16 cellular contexts compared by ENCODE assay signal in the genomic region with DNA sequence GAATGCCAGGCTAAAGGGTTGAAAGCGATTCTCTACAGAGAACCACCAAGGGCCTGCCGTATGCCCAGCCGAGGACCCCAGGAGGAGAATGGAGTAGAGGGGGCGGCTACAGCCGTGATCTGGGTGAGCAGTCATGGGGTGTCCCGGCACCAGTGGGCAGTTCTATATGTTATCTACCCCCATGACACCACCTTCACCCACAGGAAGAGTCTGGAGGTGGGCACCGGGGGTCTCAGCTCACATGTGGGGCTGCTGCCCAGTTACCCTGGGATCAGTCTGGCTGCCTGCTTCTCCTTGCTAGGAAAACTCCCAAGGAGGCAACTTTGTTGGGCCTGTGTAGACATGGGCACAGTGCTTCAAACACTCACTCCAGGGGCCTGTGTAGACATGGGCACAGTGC.
DNase-seq lines count a peak whose midpoint lies in the region; TF ChIP-seq lines count a peak whose summit lies in the region.
"Had no signal": no experiment of that assay in that cellular context is flagged by ENCODE, and none has a peak within 500 bp of the region (broad histone marks: within the 10 kb centered on the region; RNA-seq: fewer than 3 reads in every experiment).

No MANE protein-coding gene starts in this region.

- H3K27ac Mint-ChIP-seq in CD14-positive monocyte, result peak overlapping the region; percentile 100

- peak overlapping the region; percentile 99 for H3K27ac ChIP-seq in PC-9
- H3K27ac ChIP-seq in esophagus muscularis mucosa (replicated peaks in 1 of 4), result peak overlapping the region; percentile 87 to 94 (median 92)
- H3K27ac ChIP-seq in rectal smooth muscle tissue (ENCODE audit: low read depth, low read length), result peak overlapping the region; percentile 100
- H3K27ac ChIP-seq: pancreas had no signal

- H3K4me3 ChIP-seq in PC-9, result no peak overlapping the region
- H3K4me3 ChIP-seq in esophagus muscularis mucosa, result no peak overlapping the region
- H3K4me3 ChIP-seq in rectal smooth muscle tissue (ENCODE audit: low read length), result no peak overlapping the region
- H3K4me3 ChIP-seq: lung, pancreas had no signal

- BruUV-seq in PC-9 (replicated peaks; lab: Mats Ljungman, UMichigan), result no TSS peak

- H3K79me2 ChIP-seq in PC-9 (ENCODE audit: low read depth), result peaks cover 19% of the 10 kb centered on the region

- H3F3A ChIP-seq in PC-9 (ENCODE audit: insufficient read depth, low read depth), result peaks cover 65% of the 10 kb centered on the region

- peaks cover 43 to 59% of the 10 kb centered on the region in 2 donors for H3K36me3 Mint-ChIP-seq in CD14-positive monocyte

- H3K36me3 ChIP-seq in PC-9 (ENCODE audit: low read depth), result no peaks in the 10 kb centered on the region
- H3K36me3 ChIP-seq in esophagus muscularis mucosa, result peaks cover 0 to 39% (median 22%) of the 10 kb centered on the region in 4 donors
- no peaks in the 10 kb centered on the region for H3K36me3 ChIP-seq in rectal smooth muscle tissue (ENCODE audit: control insufficient read depth, insufficient read depth, low read length)
- H3K36me3 ChIP-seq: pancreas had no signal

- no peaks in the 10 kb centered on the region for H3K27me3 ChIP-seq in PC-9 (ENCODE audit: insufficient read depth, low read depth)
- H3K27me3 ChIP-seq in esophagus muscularis mucosa, result no peaks in the 10 kb centered on the region
- H3K27me3 ChIP-seq in rectal smooth muscle tissue (ENCODE audit: control insufficient read depth, insufficient read depth, low read length), result no peaks in the 10 kb centered on the region
- H3K27me3 ChIP-seq: pancreas had no signal

- H3K9ac ChIP-seq in rectal smooth muscle tissue (ENCODE audit: low read length), result peak overlapping the region; percentile 3

- H3K27me3 Mint-ChIP-seq in CD14-positive monocyte (ENCODE audit: low read depth in 3 of 3), result peaks cover 0 to 4% (median 0%) of the 10 kb centered on the region in 3 donors

- DNase-seq in CD14-positive monocyte (ENCODE audit: low spot score) (no peak), PC-9 (no peak), esophagus muscularis mucosa (ENCODE audit: extremely low spot score) (no peak), GM13976 (ENCODE audit: low spot score) (no peak), OCI-M1 (lab: John Stamatoyannopoulos, UW) (no peak), iPS-NIHi11 (ENCODE audit: low spot score) (no peak)
- no peak for DNase-seq in activated CD8-positive, alpha-beta memory T cell treated with anti-CD3 and anti-CD28 coated beads, Interleukin-2, amount 50 U/mL, for 4 hours
- DNase-seq: activated CD4-positive, CD25-positive, alpha-beta regulatory T cell treated with anti-CD3 and anti-CD28 coated beads, Interleukin-2, amount 50 U/mL, for 72 hours; activated gamma-delta T cell; central memory CD4-positive, alpha-beta T cell; H9; hippocampal formation; NCI-H2171 treated with DMSO at 0.1 percent for 48 hours; pancreas had no signal

- no peak for TF ChIP-seq EP300 in esophagus muscularis mucosa (IDR thresholded peaks at IDR 0.05)

- intact Hi-C loops in CD14-positive monocyte (cut with micrococcal nuclease), result loop anchor here (5.0 kb wide), 1 partner anchor 37 kb away; no protein-coding TSS in a partner anchor
- intact Hi-C loops in PC-9 (cut with micrococcal nuclease; ENCODE audit: unreplicated experiment), result no loop called here
- intact Hi-C loops in esophagus muscularis mucosa (cut with DNase I), result loop anchor here (5.0 kb wide), 1 partner anchor 47 kb away; no protein-coding TSS in a partner anchor

- no peaks in the 10 kb centered on the region for H3K9me2 ChIP-seq in PC-9 (ENCODE audit: insufficient read depth)

- H3K4me2 ChIP-seq in PC-9, result peak overlapping the region; percentile 71

- peak overlapping the region in 1 of 2 donors; percentile 73 for H3K4me3 Mint-ChIP-seq in CD14-positive monocyte
- H3K4me3 Mint-ChIP-seq: H9 had no signal

- no peaks in the 10 kb centered on the region for H4K20me1 ChIP-seq in PC-9 (ENCODE audit: insufficient read depth)

- CTCF ChIA-PET in PC-9 (lab: Charles Lee), result no interaction called here

- H3K4me1 ChIP-seq in PC-9 (replicated peaks; ENCODE audit: insufficient read depth), result peaks cover 71% of the 10 kb centered on the region
- peaks cover 14 to 70% (median 63%) of the 10 kb centered on the region in 4 donors for H3K4me1 ChIP-seq in esophagus muscularis mucosa
- peaks cover 40% of the 10 kb centered on the region for H3K4me1 ChIP-seq in rectal smooth muscle tissue (ENCODE audit: control insufficient read depth, insufficient read depth, low read length)
- H3K4me1 ChIP-seq: pancreas had no signal

- peaks cover 0 to 7% (median 0%) of the 10 kb centered on the region in 7 donors for H3K9me3 Mint-ChIP-seq in CD14-positive monocyte
- H3K9me3 Mint-ChIP-seq: H9 had no signal

- POLR2A ChIA-PET in PC-9 (lab: Charles Lee; ENCODE audit: unreplicated experiment), result no interaction called here

- in situ Hi-C loops in GM13976 (cut with MboI; ENCODE audit: low sequenced_read_pairs, unreplicated experiment), result no loop called here

- no peak for TF ChIP-seq POLR2A in esophagus muscularis mucosa (IDR thresholded peaks at IDR 0.05; ENCODE audit: low read depth)

- TF ChIP-seq CTCF in CD14-positive monocyte (IDR thresholded peaks at IDR 0.05), result no peak
- TF ChIP-seq CTCF in PC-9 (conservative IDR thresholded peaks at IDR 0.05), result no peak
- TF ChIP-seq CTCF in esophagus muscularis mucosa (IDR thresholded peaks at IDR 0.05), result no peak
- TF ChIP-seq CTCF in GM13976 (IDR thresholded peaks at IDR 0.05; ENCODE audit: borderline replicate concordance, control extremely low read depth, extremely low read depth, insufficient read depth, missing control alignments), result no peak

- H3K9me3 ChIP-seq in PC-9 (ENCODE audit: insufficient read depth, low read depth) (peaks cover 4% of the 10 kb centered on the region; the same call in 1 of the 2 replicates), esophagus muscularis mucosa (no peaks in the 10 kb centered on the region)
- H3K9me3 ChIP-seq: pancreas had no signal

- WGBS in esophagus muscularis mucosa, result 93% methylated on average over 6 of the region's 7 CpGs

- H3K4me1 Mint-ChIP-seq in CD14-positive monocyte, result peaks cover 74% of the 10 kb centered on the region

- no peak overlapping the region for H2AFZ ChIP-seq in PC-9
